ENCODE assay signal across 24 cellular contexts in the genomic region with DNA sequence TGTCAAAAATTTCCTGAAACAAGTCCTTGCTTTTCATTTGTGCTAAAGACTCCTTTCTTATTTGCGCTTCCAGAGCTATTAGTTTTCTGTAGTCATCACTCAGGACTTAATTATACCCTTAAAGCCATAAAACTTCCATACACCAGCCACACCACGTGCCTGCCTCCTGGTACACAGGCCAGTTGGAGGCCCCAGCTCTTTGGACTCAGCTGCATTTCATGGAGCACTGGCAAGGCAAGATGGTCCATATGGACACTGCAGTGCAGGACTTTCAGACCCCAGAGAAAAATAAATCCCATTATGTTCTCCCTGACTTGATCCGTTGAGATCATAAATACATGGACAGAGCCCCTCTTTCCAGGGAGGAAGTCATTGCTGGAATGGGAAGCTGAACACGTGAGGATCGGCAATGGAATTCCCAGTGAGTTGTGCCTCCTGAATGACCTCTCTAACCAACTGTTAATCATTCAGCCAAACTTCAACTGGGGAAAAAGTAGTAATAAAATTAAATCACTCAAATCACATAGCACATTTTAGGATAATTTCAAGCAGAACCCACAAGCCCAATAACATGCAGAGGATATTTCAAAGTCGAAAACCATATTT.
A peak's percentile ranks its signal among the peaks of the same experiment; 100 is the strongest.
DNase-seq lines count a peak whose midpoint lies in the region; ATAC-seq, FAIRE-seq and TF ChIP-seq lines count a peak whose summit lies in the region.
"Had no signal": no experiment of that assay in that cellular context is flagged by ENCODE, and none has a peak within 500 bp of the region (broad histone marks: within the 10 kb centered on the region; RNA-seq: fewer than 3 reads in every experiment).

No MANE protein-coding gene starts in this region.

- H3K9me2 ChIP-seq in hepatocyte (replicated peaks; ENCODE audit: insufficient read depth): no peaks in the 10 kb centered on the region

- no peak for TF ChIP-seq CTCF in hepatocyte (IDR thresholded peaks at IDR 0.05; ENCODE audit: poor library complexity)
- no peak for TF ChIP-seq CTCF in pancreas (IDR thresholded peaks at IDR 0.05)

- FAIRE-seq in pancreas (lab: Jason Lieb, UNC): no peak

- H3K79me2 ChIP-seq in hepatocyte: no peaks in the 10 kb centered on the region

- H2AFZ ChIP-seq in hepatocyte: no peak overlapping the region

- intact Hi-C loops in pancreas (cut with DNase I): no loop called here

- no peak for TF ChIP-seq EP300 in Ishikawa (IDR thresholded peaks at IDR 0.05; ENCODE audit: borderline replicate concordance)

- H3K36me3 ChIP-seq in hepatocyte (replicated peaks; ENCODE audit: insufficient read depth, low read depth) (no peaks in the 10 kb centered on the region), pancreas (no peaks in the 10 kb centered on the region)
- H3K36me3 ChIP-seq: HAP-1, right atrium auricular region, tibial nerve had no signal

- H3K4me1 ChIP-seq in hepatocyte (ENCODE audit: insufficient read depth) (peaks cover 21% of the 10 kb centered on the region), pancreas (no peaks in the 10 kb centered on the region)
- H3K4me1 ChIP-seq: right atrium auricular region, tibial nerve had no signal

- no peaks in the 10 kb centered on the region for H3K27me3 ChIP-seq in hepatocyte
- H3K27me3 ChIP-seq in pancreas: no peaks in the 10 kb centered on the region
- H3K27me3 ChIP-seq: right atrium auricular region, tibial nerve had no signal

- H3K4me3 ChIP-seq in hepatocyte (no peak overlapping the region), pancreas (no peak overlapping the region)
- H3K4me3 ChIP-seq: HAP-1, right atrium auricular region, tibial nerve had no signal

- WGBS in hepatocyte (ENCODE audit: low lambda C conversion rate, missing lambda C conversion rate): 72% methylated on average over 6 of the region's 6 CpGs
- WGBS in pancreas, 2 donors: 58% methylated on average over 6 of the region's 6 CpGs

- no peaks in the 10 kb centered on the region for H4K20me1 ChIP-seq in hepatocyte (ENCODE audit: insufficient read depth, poor library complexity, severe bottlenecking)

- ATAC-seq in pancreas (peak in 3 of 4 donors; percentile 21 to 75 (median 60)), HG03457 (IDR thresholded peaks at IDR 0.05; ENCODE audit: unreplicated experiment) (no peak), GM21447 (IDR thresholded peaks at IDR 0.05; ENCODE audit: unreplicated experiment) (no peak)
- ATAC-seq: left lobe of liver; naive thymus-derived CD4-positive, alpha-beta T cell; PC-3; stimulated activated naive CD8-positive, alpha-beta T cell treated with anti-CD3 and anti-CD28 coated beads, Interleukin-15, amount 100 ng/mL, for 72 hours; T-cell had no signal

- TF ChIP-seq RAD21 in Ishikawa (IDR thresholded peaks at IDR 0.05; ENCODE audit: low read depth): no peak

- no peaks in the 10 kb centered on the region for H3K9me3 ChIP-seq in hepatocyte (ENCODE audit: low read depth)
- H3K9me3 ChIP-seq in pancreas: no peaks in the 10 kb centered on the region
- H3K9me3 ChIP-seq: HAP-1, right atrium auricular region, tibial nerve had no signal

- H3K27ac ChIP-seq in hepatocyte (peak overlapping the region; percentile 52), pancreas (no peak overlapping the region)
- H3K27ac ChIP-seq: right atrium auricular region, tibial nerve had no signal

- peak overlapping the region; percentile 3 for H3K4me2 ChIP-seq in hepatocyte

- peak; percentile 97 for DNase-seq in NCI-H69 (lab: John Stamatoyannopoulos, UW)
- DNase-seq in hepatocyte (ENCODE audit: low spot score): peak; percentile 54
- DNase-seq in pancreas: peak in 1 of 6 donors; percentile 15
- DNase-seq in AML-193 (lab: John Stamatoyannopoulos, UW): no peak
- DNase-seq in NCI-H446 treated with DMSO at 0.1 percent for 48 hours (lab: John Stamatoyannopoulos, UW): no peak
- DNase-seq: activated CD4-positive, alpha-beta memory T cell treated with anti-CD3 and anti-CD28 coated beads, Interleukin-2, amount 10 ng/mL, durations not matched to agents 7 days and 5 days; activated effector memory CD4-positive, alpha-beta T cell treated with anti-CD3 and anti-CD28 coated beads, Interleukin-2, amount 50 U/mL, for 16 hours; activated naive CD8-positive, alpha-beta T cell treated with anti-CD3 and anti-CD28 coated beads, Interleukin-2, amount 10 ng/mL, durations not matched to agents 7 days and 5 days; EL; naive thymus-derived CD4-positive, alpha-beta T cell; NCI-H1048; NCI-H2107; NCI-H526; PC-3; SHP77 treated with DMSO at 0.1 percent for 48 hours; stimulated activated naive CD8-positive, alpha-beta T cell treated with anti-CD3 and anti-CD28 coated beads, Interleukin-15, amount 100 ng/mL, for 72 hours; T-cell had no signal

TF ChIP-seq in Ishikawa, 13 proteins besides CTCF, POLR2A, EP300 and RAD21:
- TF ChIP-seq, protein P1, sequence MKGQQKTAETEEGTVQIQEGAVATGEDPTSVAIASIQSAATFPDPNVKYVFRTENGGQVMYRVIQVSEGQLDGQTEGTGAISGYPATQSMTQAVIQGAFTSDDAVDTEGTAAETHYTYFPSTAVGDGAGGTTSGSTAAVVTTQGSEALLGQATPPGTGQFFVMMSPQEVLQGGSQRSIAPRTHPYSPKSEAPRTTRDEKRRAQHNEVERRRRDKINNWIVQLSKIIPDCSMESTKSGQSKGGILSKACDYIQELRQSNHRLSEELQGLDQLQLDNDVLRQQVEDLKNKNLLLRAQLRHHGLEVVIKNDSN (IDR thresholded peaks at IDR 0.05): 0 out of 2 replicates have a peak, but pooled peaks have one; percentile 8
- TF ChIP-seq, protein P2, sequence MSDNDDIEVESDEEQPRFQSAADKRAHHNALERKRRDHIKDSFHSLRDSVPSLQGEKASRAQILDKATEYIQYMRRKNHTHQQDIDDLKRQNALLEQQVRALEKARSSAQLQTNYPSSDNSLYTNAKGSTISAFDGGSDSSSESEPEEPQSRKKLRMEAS (IDR thresholded peaks at IDR 0.05): no peak
- TF ChIP-seq TEAD4 (IDR thresholded peaks at IDR 0.05) (no peak), CEBPB (IDR thresholded peaks at IDR 0.05) (no peak), TAF1 (IDR thresholded peaks at IDR 0.05; ENCODE audit: low read depth) (no peak), YY1 (IDR thresholded peaks at IDR 0.05; ENCODE audit: low read depth) (no peak), ZBTB7A (IDR thresholded peaks at IDR 0.05; ENCODE audit: low read depth) (no peak)

Comparison
In these comparisons a context has a peak if more than half of its experiments do, and no peak if none do; other contexts are left out.
1. DNase-seq: peak in NCI-H69 (single experiment) and hepatocyte (single experiment); none in AML-193 (0 of 2) and NCI-H446 treated with DMSO at 0.1 percent for 48 hours (single experiment).
2. ATAC-seq: peak in pancreas (3 of 4); none in HG03457 (single experiment) and GM21447 (single experiment).